Comparison of ENCODE assay signal across 19 cellular contexts in genomic region chr18:41576643-41577042, GRCh38.
DNase-seq lines count a peak whose midpoint lies in the region; ATAC-seq and TF ChIP-seq lines count a peak whose summit lies in the region.
"Had no signal": no experiment of that assay in that cellular context is flagged by ENCODE, and none has a peak within 500 bp of the region (broad histone marks: within the 10 kb centered on the region; RNA-seq: fewer than 3 reads in every experiment).

No MANE protein-coding gene starts in this region.

- H2AFZ ChIP-seq in neuronal stem cell (ENCODE audit: low read length): peak overlapping the region; percentile 52

- H2BK5ac ChIP-seq in neuronal stem cell (ENCODE audit: low read length): no peak overlapping the region

- H3K14ac ChIP-seq in neuronal stem cell (ENCODE audit: low read length): no peak overlapping the region

- no peak overlapping the region for H2AK5ac ChIP-seq in neuronal stem cell (ENCODE audit: low read depth, low read length)

- no peak overlapping the region for H3K23ac ChIP-seq in neuronal stem cell (ENCODE audit: low read depth, low read length, poor library complexity)

- H2BK12ac ChIP-seq in neuronal stem cell (ENCODE audit: low read length): no peak overlapping the region

- WGBS in neuronal stem cell (ENCODE audit: extremely low coverage in 2 of 2, insufficient read length in 2 of 2, insufficient replicate concordance in 1 of 2), 2 donors: no CpG with 5 or more reads among the region's 3 CpGs

- H3K4me3 ChIP-seq in HEK293 (ENCODE audit: low read depth, low read length) (no peak overlapping the region), iPS-18a (ENCODE audit: low read length) (no peak overlapping the region), neuronal stem cell (ENCODE audit: low read length in 2 of 2) (no peak overlapping the region), MG63 (no peak overlapping the region)
- H3K4me3 ChIP-seq: SK-N-MC had no signal

- H3K18ac ChIP-seq in neuronal stem cell (ENCODE audit: low read length): no peak overlapping the region

- POLR2A ChIA-PET in HEK293 (lab: Yijun Ruan, JAX): no interaction called here

- ATAC-seq in HG03196 (IDR thresholded peaks at IDR 0.05; ENCODE audit: unreplicated experiment): no peak

- no peak overlapping the region for H2BK15ac ChIP-seq in neuronal stem cell (ENCODE audit: low read length)

- H3K27ac ChIP-seq in HEK293 (ENCODE audit: extremely low read depth, low read depth, low read length): no peak overlapping the region
- H3K27ac ChIP-seq in iPS-18a (ENCODE audit: low read length): no peak overlapping the region
- no peak overlapping the region for H3K27ac ChIP-seq in neuronal stem cell (replicated peaks; ENCODE audit: low read length)
- H3K27ac ChIP-seq: C4-2B, KMS-11, SK-N-MC had no signal

- peak overlapping the region; percentile 27 for H3K9ac ChIP-seq in iPS-18a (ENCODE audit: low read length)
- no peak overlapping the region for H3K9ac ChIP-seq in neuronal stem cell (ENCODE audit: low read depth, low read length, poor library complexity)
- H3K9ac ChIP-seq: KMS-11 had no signal

- no peak overlapping the region for H3K4ac ChIP-seq in neuronal stem cell (ENCODE audit: low read length)

- H3K4me2 ChIP-seq in neuronal stem cell (ENCODE audit: insufficient read depth, low read length, poor library complexity, severe bottlenecking): no peak overlapping the region
- H3K4me2 ChIP-seq: KMS-11 had no signal

- no peaks in the 10 kb centered on the region for H3K79me1 ChIP-seq in neuronal stem cell (ENCODE audit: low read depth, low read length)

- H3K36me3 ChIP-seq in HEK293 (ENCODE audit: control insufficient read depth in 2 of 2, insufficient read depth in 1 of 2, low read length in 2 of 2) (no peaks in the 10 kb centered on the region), iPS-18a (ENCODE audit: control insufficient read depth, low read depth, low read length) (no peaks in the 10 kb centered on the region), neuronal stem cell (replicated peaks in 1 of 2; ENCODE audit: control insufficient read depth in 2 of 2, insufficient read depth in 2 of 2, low read length in 2 of 2) (no peaks in the 10 kb centered on the region), MG63 (no peaks in the 10 kb centered on the region)

- no peak for TF ChIP-seq CTCF in HEK293 (tag by site-specific recombination; IDR thresholded peaks at IDR 0.05)

- H3K4me1 ChIP-seq in HEK293 (ENCODE audit: control insufficient read depth, insufficient read depth, low read length): no peaks in the 10 kb centered on the region
- peaks cover 12% of the 10 kb centered on the region for H3K4me1 ChIP-seq in iPS-18a (ENCODE audit: control insufficient read depth, low read depth, low read length)
- peaks cover 3 to 17% of the 10 kb centered on the region in 2 donors for H3K4me1 ChIP-seq in neuronal stem cell (ENCODE audit: control insufficient read depth in 2 of 2, insufficient read depth in 1 of 2, low read depth in 1 of 2, low read length in 2 of 2)

- no peak overlapping the region for H2BK120ac ChIP-seq in neuronal stem cell (ENCODE audit: low read depth, low read length)

- CTCF ChIA-PET in HEK293 (lab: Yijun Ruan, JAX): interaction anchor here (0.6 to 0.7 kb wide), 2 partner anchors 88 to 106 kb away, joined by 3 read pairs; no protein-coding TSS in a partner anchor

- no peak overlapping the region for H4K8ac ChIP-seq in neuronal stem cell (ENCODE audit: low read depth, low read length)

- no peaks in the 10 kb centered on the region for H3K9me3 ChIP-seq in HEK293 (ENCODE audit: control insufficient read depth, insufficient read depth, low read depth, low read length)
- H3K9me3 ChIP-seq in iPS-18a (ENCODE audit: control insufficient read depth, low read depth, low read length): no peaks in the 10 kb centered on the region
- no peaks in the 10 kb centered on the region for H3K9me3 ChIP-seq in neuronal stem cell (replicated peaks in 1 of 2; ENCODE audit: control insufficient read depth in 2 of 2, insufficient read depth in 1 of 2, low read depth in 1 of 2, low read length in 2 of 2)
- no peaks in the 10 kb centered on the region for H3K9me3 ChIP-seq in MG63

- H3K27me3 ChIP-seq in iPS-18a (ENCODE audit: control insufficient read depth, insufficient read depth, low read length) (no peaks in the 10 kb centered on the region), neuronal stem cell (ENCODE audit: control insufficient read depth in 3 of 3, insufficient read depth in 3 of 3, low read depth in 1 of 3, low read length in 3 of 3) (no peaks in the 10 kb centered on the region), MG63 (no peaks in the 10 kb centered on the region)

- no peak overlapping the region for H4K91ac ChIP-seq in neuronal stem cell (ENCODE audit: low read depth, low read length, poor library complexity)

- DNase-seq in NCI-H2227 (lab: John Stamatoyannopoulos, UW; ENCODE audit: unreplicated experiment): peak; percentile 66
- DNase-seq in neuronal stem cell (ENCODE audit: low spot score): peak; percentile 20
- no peak for DNase-seq in MG63
- no peak for DNase-seq in NCI-H187 (lab: John Stamatoyannopoulos, UW)
- DNase-seq: ACHN, AML-193, DND-41, H7, NCI-H187 treated with DMSO at 0.1 percent for 48 hours, NCI-H446, NCI-H526 treated with DMSO at 0.1 percent for 48 hours, OCI-M1, SHP77 had no signal

TF ChIP-seq in HEK293, 187 proteins besides CTCF, POLR2A, EP300 and RAD21:
- TF ChIP-seq ZNF416 (tag by site-specific recombination; IDR thresholded peaks at IDR 0.05) (no peak), ZNF623 (tag by site-specific recombination; IDR thresholded peaks at IDR 0.05) (no peak), ZNF488 (tag by site-specific recombination; IDR thresholded peaks at IDR 0.05) (no peak), ZNF747 (tag by site-specific recombination; IDR thresholded peaks at IDR 0.05) (no peak), TCF7L2 (IDR thresholded peaks at IDR 0.05; ENCODE audit: borderline replicate concordance, low read depth, low read length) (peak; percentile 73; the same call in 1 of the 2 replicates), ZNF664 (tag by site-specific recombination; IDR thresholded peaks at IDR 0.05) (no peak)

Comparison
In these comparisons a context has a peak if more than half of its experiments do, and no peak if none do; other contexts are left out.
1. DNase-seq: peak in NCI-H2227 (single experiment) and neuronal stem cell (single experiment); none in MG63 (single experiment) and NCI-H187 (0 of 2).